In the genomic region with DNA sequence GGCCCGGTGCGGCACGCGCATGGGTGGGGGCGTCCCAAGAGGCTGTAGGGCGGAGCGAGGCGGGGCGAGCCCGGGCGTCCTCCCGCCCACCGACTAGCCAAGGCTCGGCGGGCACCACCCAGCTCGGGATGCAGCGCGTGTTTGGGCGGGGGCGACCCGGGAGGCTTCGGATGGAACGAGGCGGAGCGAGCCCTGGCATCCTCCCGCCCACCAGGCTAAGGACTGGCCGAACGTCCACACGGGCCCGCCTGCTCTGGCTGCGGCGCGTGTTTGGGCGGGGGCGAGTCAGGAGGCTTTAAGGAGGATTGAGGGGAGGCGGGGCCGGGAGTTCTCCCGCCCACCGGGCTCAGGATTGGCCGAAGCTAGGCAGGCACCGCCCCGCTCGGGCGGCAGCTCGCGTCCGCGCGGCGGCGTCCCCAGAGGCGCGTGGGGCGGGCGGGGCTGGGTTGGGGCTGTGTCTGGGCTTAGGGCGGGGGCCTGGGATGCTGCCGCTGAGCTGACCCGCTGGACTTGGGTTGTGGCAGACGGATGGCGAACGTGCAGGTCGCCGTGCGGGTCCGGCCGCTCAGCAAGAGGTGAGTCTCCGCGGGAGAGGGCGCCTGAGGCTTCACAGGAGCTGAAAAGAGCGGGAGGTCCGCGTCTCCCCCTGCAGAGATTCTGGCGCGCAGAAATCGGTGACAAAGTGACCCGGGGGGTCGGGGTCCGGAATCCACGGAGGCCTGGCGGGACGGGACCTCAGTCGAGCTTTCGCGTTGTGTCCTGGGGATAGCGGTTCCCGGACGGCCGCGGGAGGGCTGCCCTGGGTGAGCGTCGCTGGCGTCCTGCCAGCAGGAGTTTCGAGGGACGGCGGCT, we compare ENCODE assay signal across 8 cellular contexts. TPM values are rescaled to one million over a fixed set of nuclear protein-coding genes. Genes with fewer than 3 reads are reported as not detected.
DNase-seq lines count a peak whose midpoint lies in the region; ATAC-seq and TF ChIP-seq lines count a peak whose summit lies in the region.

A gene (plus strand): TSS at position 419 of the 852 bp plus-strand sequence. CDS start 110 bp downstream, at position 529.

- DNase-seq in COLO668 (lab: John Stamatoyannopoulos, UW; ENCODE audit: unreplicated experiment) (peak; percentile 99), GM20000 (ENCODE audit: low spot score) (peak; percentile 99), HS-5 (ENCODE audit: low read depth) (peak; percentile 91), NK-92 (lab: John Stamatoyannopoulos, UW; ENCODE audit: unreplicated experiment) (peak; percentile 58), lung microvascular endothelial cell (ENCODE audit: low read depth in 2 of 2) (peak; percentile 99)
- peak; percentile 97 for DNase-seq in activated CD8-positive, alpha-beta T cell treated with anti-CD3 and anti-CD28 coated beads, Interleukin-2, amount 10 ng/mL, durations not matched to agents 7 days and 5 days
- peak; percentile 89 for DNase-seq in effector CD4-positive, alpha-beta T cell
- peak; percentile 85 to 92 (median 87) for DNase-seq in stimulated activated CD4-positive, alpha-beta T cell treated with anti-CD3 and anti-CD28 coated beads, TNF-alpha, amount 100 ng/mL, for 4 hours (ENCODE audit: low read depth in 3 of 3)

- peak within 1 kb of the TSS; percentile 95 for H3K4me3 Mint-ChIP-seq in activated CD8-positive, alpha-beta T cell treated with anti-CD3 and anti-CD28 coated beads, Interleukin-2, amount 10 ng/mL, durations not matched to agents 7 days and 5 days

- POLR2A ChIA-PET in activated CD8-positive, alpha-beta T cell treated with anti-CD3 and anti-CD28 coated beads, Interleukin-2, amount 10 ng/mL, durations not matched to agents 7 days and 5 days (lab: Charles Lee), result interaction anchor here (0.7 to 3.4 kb wide), 7 partner anchors 20 to 85 kb away, joined by 3 to 16 read pairs (median 3); a partner anchor contains a TSS

- peaks cover 13% of the 10 kb centered on the region for H3K27me3 Mint-ChIP-seq in activated CD8-positive, alpha-beta T cell treated with anti-CD3 and anti-CD28 coated beads, Interleukin-2, amount 10 ng/mL, durations not matched to agents 7 days and 5 days (ENCODE audit: low read depth)

- no peak for TF ChIP-seq CTCF in GM20000 (IDR thresholded peaks at IDR 0.05; ENCODE audit: extremely low read depth, missing control alignments)

- CTCF ChIA-PET in activated CD8-positive, alpha-beta T cell treated with anti-CD3 and anti-CD28 coated beads, Interleukin-2, amount 10 ng/mL, durations not matched to agents 7 days and 5 days (lab: Charles Lee), result interaction anchor here (1.2 kb wide), 1 partner anchor 33 kb away, joined by 5 read pairs; no protein-coding TSS in a partner anchor

- no peaks in the 10 kb centered on the region for H3K9me3 Mint-ChIP-seq in activated CD8-positive, alpha-beta T cell treated with anti-CD3 and anti-CD28 coated beads, Interleukin-2, amount 10 ng/mL, durations not matched to agents 7 days and 5 days (ENCODE audit: insufficient read depth)

- peaks cover 6% of the 10 kb centered on the region for H3K36me3 Mint-ChIP-seq in activated CD8-positive, alpha-beta T cell treated with anti-CD3 and anti-CD28 coated beads, Interleukin-2, amount 10 ng/mL, durations not matched to agents 7 days and 5 days (ENCODE audit: low read depth)

- peak; percentile 94 for ATAC-seq in activated CD8-positive, alpha-beta T cell treated with anti-CD3 and anti-CD28 coated beads, Interleukin-2, amount 10 ng/mL, durations not matched to agents 7 days and 5 days

- H3K27ac Mint-ChIP-seq in activated CD8-positive, alpha-beta T cell treated with anti-CD3 and anti-CD28 coated beads, Interleukin-2, amount 10 ng/mL, durations not matched to agents 7 days and 5 days, result peak within 1 kb of the TSS; percentile 91

- peaks cover 35% of the 10 kb centered on the region for H3K4me1 Mint-ChIP-seq in activated CD8-positive, alpha-beta T cell treated with anti-CD3 and anti-CD28 coated beads, Interleukin-2, amount 10 ng/mL, durations not matched to agents 7 days and 5 days (ENCODE audit: low read depth)

RNA-seq across cellular contexts. Expression of the gene that starts here (rescaled TPM):
- total RNA-seq in activated CD8-positive, alpha-beta T cell treated with anti-CD3 and anti-CD28 coated beads, Interleukin-2, amount 10 ng/mL, durations not matched to agents 7 days and 5 days, result 10 to 100 TPM; 12.8 to 13.0 TPM
- 3.5 and 9.3 TPM in 2 replicates for total RNA-seq in lung microvascular endothelial cell

Comparison
In these comparisons a context has a peak if more than half of its experiments do, and no peak if none do; other contexts are left out.
1. Peak in every context shown above with its lines: DNase-seq and ATAC-seq.